8 cellular contexts compared by ENCODE assay signal in the genomic region with DNA sequence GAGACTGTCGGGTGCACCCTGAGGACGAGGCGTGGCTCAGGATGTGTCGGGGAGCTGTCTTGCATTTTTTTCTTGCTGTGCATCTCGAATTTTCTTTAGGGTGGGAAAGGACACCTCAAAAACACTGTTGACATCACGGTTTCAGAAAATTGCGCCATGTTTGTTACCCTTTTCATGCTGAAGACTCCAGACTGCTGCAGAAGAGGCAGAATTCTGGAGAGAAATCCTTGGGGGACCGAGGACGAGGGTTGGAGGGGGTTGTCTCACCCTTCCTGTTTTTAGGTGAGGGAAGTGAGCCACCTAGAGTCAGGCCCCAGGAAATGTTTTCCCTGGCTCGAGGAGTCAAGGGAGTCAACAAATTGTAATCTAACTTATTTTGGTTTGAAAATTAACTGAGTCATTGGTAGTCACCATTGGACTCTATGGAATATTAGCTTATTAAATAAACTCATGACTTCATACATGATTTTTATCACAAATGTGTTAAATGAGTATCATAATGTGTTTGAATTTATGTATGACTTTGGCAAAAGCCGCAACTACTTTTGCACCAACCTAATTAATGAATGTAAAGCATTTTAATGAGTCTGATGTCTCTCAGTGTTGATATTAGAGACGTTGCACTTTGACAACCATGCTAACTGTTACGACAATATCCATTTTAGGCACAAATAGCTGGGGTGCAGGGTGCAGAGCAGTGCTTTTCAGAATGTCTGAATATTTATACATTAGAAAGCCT. TPM values are rescaled to one million over a fixed set of nuclear protein-coding genes. Genes with fewer than 3 reads are reported as not detected.
A peak's percentile ranks its signal among the peaks of the same experiment; 100 is the strongest.
DNase-seq lines count a peak whose midpoint lies in the region; ATAC-seq, FAIRE-seq and TF ChIP-seq lines count a peak whose summit lies in the region.

No MANE protein-coding gene starts in this region.

- H3K9me3 ChIP-seq in HAP-1 (no peaks in the 10 kb centered on the region), Loucy (ENCODE audit: insufficient read depth, low read depth, low read length) (no peaks in the 10 kb centered on the region), GM12878 (replicated peaks; ENCODE audit: control insufficient read depth, insufficient read depth, low read length) (peaks cover under 1% of the 10 kb centered on the region; the same call in 1 of the 3 replicates)

- H3K9ac ChIP-seq in Loucy (ENCODE audit: low read depth, low read length, poor library complexity, severe bottlenecking) (peak overlapping the region; percentile 70), GM12878 (ENCODE audit: control insufficient read depth, insufficient read depth, low read length) (peak overlapping the region; percentile 71)

- in situ Hi-C loops in HAP-1 (cut with MboI; ENCODE audit: low sequenced_read_pairs) (no loop called here), GM12878 (cut with MboI) (loop anchor here (10.0 kb wide), 1 partner anchor 95 kb away; no protein-coding TSS in a partner anchor)

- peak; percentile 75 for FAIRE-seq in GM12878 (lab: Jason Lieb, UNC)

- H3K9me2 ChIP-seq in Loucy (replicated peaks; ENCODE audit: low read depth, low read length): no peaks in the 10 kb centered on the region

- H2AFZ ChIP-seq in Loucy (ENCODE audit: low read length) (peak overlapping the region; percentile 93), GM12878 (ENCODE audit: control insufficient read depth, low read depth, low read length) (peak overlapping the region; percentile 97)

- SMC1A ChIA-PET in GM12878 (lab: Charles Lee; ENCODE audit: uncharacterized antibody, unreplicated experiment): interaction anchor here (0.6 to 3.7 kb wide), 17 partner anchors 11 to 1264 kb away, joined by 3 to 46 read pairs (median 4); no protein-coding TSS in a partner anchor

- ATAC-seq in SK-N-SH treated with all-trans-retinoic acid at 6 μM for 48 hours (peak; percentile 77), GM12878 (peak; percentile 64)

- 5% methylated on average over 13 of the region's 13 CpGs for WGBS in GM12878 (ENCODE audit: insufficient coverage, insufficient replicate concordance, low lambda C conversion rate, missing lambda C conversion rate)

- H3K4me1 ChIP-seq in HAP-1 (peaks cover 35% of the 10 kb centered on the region), Loucy (ENCODE audit: insufficient read depth, low read length, poor library complexity, severe bottlenecking) (peaks cover 8% of the 10 kb centered on the region), GM12878 (ENCODE audit: control insufficient read depth, insufficient read depth, low read length) (no peaks in the 10 kb centered on the region)

- TF ChIP-seq RAD21 in GM12878 (IDR thresholded peaks at IDR 0.05; ENCODE audit: insufficient read depth, low read depth, low read length): peak; percentile 84

- POLR2A ChIA-PET in GM12878 (lab: Charles Lee): interaction anchor here (1.0 to 3.4 kb wide), 2 partner anchors 91 to 120 kb away, joined by 4 to 19 read pairs; a partner anchor contains a TSS

- H3K27ac ChIP-seq in GM12878 (ENCODE audit: control insufficient read depth, insufficient read depth): peak overlapping the region; percentile 74

- TSS peak; percentile 90 for BruUV-seq in GM12878 (replicated peaks; lab: Mats Ljungman, UMichigan)

- RAD21 ChIA-PET in GM12878 (lab: Charles Lee; ENCODE audit: unreplicated experiment): interaction anchor here (1.0 to 3.7 kb wide), 8 partner anchors 56 to 1800 kb away, joined by 3 to 43 read pairs (median 4); a partner anchor contains a TSS

- CTCF ChIA-PET in GM12878 (lab: Yijun Ruan, JAX): interaction anchor here (0.6 to 3.8 kb wide), 25 partner anchors 11 to 264 kb away, joined by 3 to 118 read pairs (median 4); a partner anchor contains a TSS

- DNase-seq in GM12865 (ENCODE audit: low read depth) (peak; percentile 77), HAP-1 (ENCODE audit: low spot score in 2 of 2) (peak; percentile 82 to 84), GM12878 (ENCODE audit: low read depth, low spot score) (peak; percentile 51), skeletal muscle cell (ENCODE audit: low read depth) (peak; percentile 39), cortex of kidney (lab: John Stamatoyannopoulos, UW) (no peak)

- H3K36me3 ChIP-seq in HAP-1 (replicated peaks): peaks cover 1% of the 10 kb centered on the region; the same call in 1 of the 2 replicates
- H3K36me3 ChIP-seq in Loucy (ENCODE audit: insufficient read depth, low read length): no peaks in the 10 kb centered on the region
- no peaks in the 10 kb centered on the region; a peak in 1 of 4 replicates for H3K36me3 ChIP-seq in GM12878 (ENCODE audit: control insufficient read depth in 2 of 2, insufficient read depth in 2 of 2, low read length in 1 of 2)

- no peaks in the 10 kb centered on the region for H3K27me3 ChIP-seq in HAP-1 (ENCODE audit: low read depth)
- no peaks in the 10 kb centered on the region for H3K27me3 ChIP-seq in Loucy (ENCODE audit: insufficient read depth, low read length, poor library complexity, severe bottlenecking)
- no peaks in the 10 kb centered on the region for H3K27me3 ChIP-seq in GM12878 (replicated peaks in 1 of 2; ENCODE audit: control insufficient read depth in 2 of 2, insufficient read depth in 2 of 2, low read length in 1 of 2)

- no peaks in the 10 kb centered on the region for H3F3A ChIP-seq in Loucy (ENCODE audit: low read depth)

- peaks cover 10% of the 10 kb centered on the region for H4K20me1 ChIP-seq in Loucy (ENCODE audit: insufficient read depth, low read length, poor library complexity, severe bottlenecking)
- no peaks in the 10 kb centered on the region for H4K20me1 ChIP-seq in GM12878 (ENCODE audit: control insufficient read depth, insufficient read depth)

- peak overlapping the region; percentile 75 for H3K4me2 ChIP-seq in Loucy (ENCODE audit: low read depth, low read length, poor library complexity, severe bottlenecking)
- H3K4me2 ChIP-seq in GM12878 (ENCODE audit: control insufficient read depth, insufficient read depth): peak overlapping the region; percentile 12; the same call in 1 of the 2 replicates

- intact Hi-C loops in GM12878 (cut with micrococcal nuclease; ENCODE audit: unreplicated experiment): loop anchor here (1.0 to 5.0 kb wide), 5 partner anchors 56 to 252 kb away; a partner anchor contains a TSS

- no peak for TF ChIP-seq EP300 in GM12878 (IDR thresholded peaks at IDR 0.05; ENCODE audit: borderline replicate concordance in 1 of 2, control insufficient read depth in 1 of 2, low read depth in 2 of 2, low read length in 2 of 2)

- H3K79me2 ChIP-seq in Loucy (ENCODE audit: insufficient read depth, low read length): peaks cover 34% of the 10 kb centered on the region
- H3K79me2 ChIP-seq in GM12878 (ENCODE audit: control insufficient read depth, insufficient read depth, low read length): peaks cover 40% of the 10 kb centered on the region

- TF ChIP-seq POLR2A in GM12878 (IDR thresholded peaks at IDR 0.05; ENCODE audit: low read depth, low read length): no peak

- TF ChIP-seq CTCF in GM12865 (IDR thresholded peaks at IDR 0.05; ENCODE audit: insufficient read depth, low read depth, low read length, missing control alignments) (peak; percentile 68), Loucy (conservative IDR thresholded peaks at IDR 0.05; ENCODE audit: low read length) (peak; percentile 62), GM12878 (IDR thresholded peaks at IDR 0.05 in 2 of 3, conservative IDR thresholded peaks at IDR 0.05 in 1 of 3; ENCODE audit: control insufficient read depth in 2 of 3, extremely low read depth in 1 of 3, insufficient read depth in 1 of 3, low read depth in 3 of 3, low read length in 3 of 3) (peak; percentile 67 to 89 (median 68); a peak in 5 of 6 replicates)

- H3K4me3 ChIP-seq in GM12865 (ENCODE audit: low read depth, low read length): peak overlapping the region; percentile 73
- peak overlapping the region; percentile 85 for H3K4me3 ChIP-seq in HAP-1
- H3K4me3 ChIP-seq in Loucy (ENCODE audit: low read length, poor library complexity, severe bottlenecking): peak overlapping the region; percentile 94
- peak overlapping the region; percentile 76 for H3K4me3 ChIP-seq in GM12878
- H3K4me3 ChIP-seq in iPS-11a (ENCODE audit: low read depth, low read length): peak overlapping the region; percentile 94
- peak overlapping the region; percentile 99 for H3K4me3 ChIP-seq in skeletal muscle cell (ENCODE audit: low read depth, low read length)

RNA-seq across cellular contexts. Expression of a gene that starts 0.7 kb away (rescaled TPM):
- 22.1 and 24.7 TPM in 2 replicates for total RNA-seq in GM12878 (2013; cell fraction: nucleolus; rRNA removed)
- total RNA-seq in GM12878 (2014; rRNA removed) (7.2 and 9.5 TPM in 2 replicates), GM12878 (2014; rRNA removed; fragmentation: Illumina TruSeq; extraction: Trizol) (11.7 and 13.1 TPM in 2 replicates), GM12878 (2021) (12.0 and 13.5 TPM in 2 replicates)
- polyA plus RNA-seq in GM12878 (2011; ENCODE audit: low read depth): 4.3 TPM
- polyA plus RNA-seq in GM12878 (2011; rRNA removed) (15.3 and 28.3 TPM in 2 replicates), GM12878 (2014; fragmentation: Illumina TruSeq; extraction: Trizol) (12.0 and 21.9 TPM in 2 replicates), GM12878 (2014; fragmentation: Nextera tagmentation; extraction: Ambion mirVana) (1 to 10 TPM; 3.9 to 6.0 TPM), GM12878 (2014; rRNA removed) (5.8 and 6.9 TPM in 2 replicates), GM12878 (2016; fragmentation: Nextera tagmentation; extraction: Ambion mirVana) (10 to 100 TPM; 17.1 to 22.5 TPM)
- 4.5 and 5.1 TPM in 2 replicates for polyA plus RNA-seq in GM12878 (2011; cell fraction: cytosol; rRNA removed)
- 4.9 and 5.6 TPM in 2 replicates for polyA plus RNA-seq in GM12878 (2011; cell fraction: nucleus; rRNA removed)
- polyA plus RNA-seq in GM12878 (2012): 10.0 and 13.2 TPM in 2 replicates
- polyA minus RNA-seq in GM12878 (2011; rRNA and poly(A)+ RNA removed): 6.6 and 10.9 TPM in 2 replicates
- polyA minus RNA-seq in GM12878 (2011; cell fraction: cytosol; rRNA and poly(A)+ RNA removed): 3.1 and 4.2 TPM in 2 replicates
- polyA minus RNA-seq in GM12878 (2011; cell fraction: nucleus; rRNA and poly(A)+ RNA removed): 4.5 and 5.9 TPM in 2 replicates

RNA-seq across cellular contexts. Expression of a gene that starts 28.5 kb away (rescaled TPM):
- total RNA-seq in GM12878 (2013; cell fraction: nucleolus; rRNA removed): 128 and 131 TPM in 2 replicates
- total RNA-seq in GM12878 (2014; rRNA removed): 0.11 and 0.49 TPM in 2 replicates
- total RNA-seq in GM12878 (2014; rRNA removed; fragmentation: Illumina TruSeq; extraction: Trizol): 0.22 and 0.32 TPM in 2 replicates
- total RNA-seq in GM12878 (2021): 0.66 and 0.72 TPM in 2 replicates
- 6.7 TPM for polyA plus RNA-seq in GM12878 (2011; ENCODE audit: low read depth)
- 8.1 and 10.2 TPM in 2 replicates for polyA plus RNA-seq in GM12878 (2011; rRNA removed)
- 2.8 and 3.6 TPM in 2 replicates for polyA plus RNA-seq in GM12878 (2011; cell fraction: cytosol; rRNA removed)
- polyA plus RNA-seq in GM12878 (2011; cell fraction: nucleus; rRNA removed): 13.7 and 17.5 TPM in 2 replicates
- polyA plus RNA-seq in GM12878 (2012): 8.1 and 8.3 TPM in 2 replicates
- 0.04 and 0.05 TPM in 2 replicates for polyA plus RNA-seq in GM12878 (2014; fragmentation: Illumina TruSeq; extraction: Trizol)
- under 1 TPM in 1 of 2 experiments, not detected in 1; 0.05 TPM for polyA plus RNA-seq in GM12878 (2014; fragmentation: Nextera tagmentation; extraction: Ambion mirVana)
- 0.08 and 0.27 TPM in 2 replicates for polyA plus RNA-seq in GM12878 (2014; rRNA removed)
- under 1 TPM; 0.16 to 0.32 TPM for polyA plus RNA-seq in GM12878 (2016; fragmentation: Nextera tagmentation; extraction: Ambion mirVana)
- polyA minus RNA-seq in GM12878 (2011; rRNA and poly(A)+ RNA removed): 41.5 and 45.1 TPM in 2 replicates
- polyA minus RNA-seq in GM12878 (2011; cell fraction: cytosol; rRNA and poly(A)+ RNA removed): 4.9 and 5.9 TPM in 2 replicates
- 71.4 and 76.3 TPM in 2 replicates for polyA minus RNA-seq in GM12878 (2011; cell fraction: nucleus; rRNA and poly(A)+ RNA removed)

RNA-seq across cellular contexts. Expression of a gene that starts 55.4 kb away (rescaled TPM):
- 11.3 and 14.3 TPM in 2 replicates for total RNA-seq in GM12878 (2013; cell fraction: nucleolus; rRNA removed)
- 15.2 and 22.1 TPM in 2 replicates for total RNA-seq in GM12878 (2014; rRNA removed)
- 23.4 and 25.5 TPM in 2 replicates for total RNA-seq in GM12878 (2014; rRNA removed; fragmentation: Illumina TruSeq; extraction: Trizol)
- total RNA-seq in GM12878 (2021): 18.3 and 18.4 TPM in 2 replicates
- 11.0 TPM for polyA plus RNA-seq in GM12878 (2011; ENCODE audit: low read depth)
- polyA plus RNA-seq in GM12878 (2011; rRNA removed): 16.7 and 27.0 TPM in 2 replicates
- 17.7 and 31.7 TPM in 2 replicates for polyA plus RNA-seq in GM12878 (2011; cell fraction: cytosol; rRNA removed)
- polyA plus RNA-seq in GM12878 (2011; cell fraction: nucleus; rRNA removed): 4.9 and 11.4 TPM in 2 replicates
- 6.5 and 8.3 TPM in 2 replicates for polyA plus RNA-seq in GM12878 (2012)
- 29.5 and 35.1 TPM in 2 replicates for polyA plus RNA-seq in GM12878 (2014; fragmentation: Illumina TruSeq; extraction: Trizol)
- 10 to 100 TPM; 42.1 to 50.9 TPM for polyA plus RNA-seq in GM12878 (2014; fragmentation: Nextera tagmentation; extraction: Ambion mirVana)
- polyA plus RNA-seq in GM12878 (2014; rRNA removed): 18.8 and 22.4 TPM in 2 replicates
- polyA plus RNA-seq in GM12878 (2016; fragmentation: Nextera tagmentation; extraction: Ambion mirVana): 10 to 100 TPM; 32.0 to 33.1 TPM
- 6.3 and 6.9 TPM in 2 replicates for polyA minus RNA-seq in GM12878 (2011; rRNA and poly(A)+ RNA removed)
- 2.6 and 2.9 TPM in 2 replicates for polyA minus RNA-seq in GM12878 (2011; cell fraction: cytosol; rRNA and poly(A)+ RNA removed)
- 0.97 and 2.1 TPM in 2 replicates for polyA minus RNA-seq in GM12878 (2011; cell fraction: nucleus; rRNA and poly(A)+ RNA removed)

RNA-seq across cellular contexts. Expression of a gene that starts 55.5 kb away (rescaled TPM):
- 21.3 and 22.7 TPM in 2 replicates for total RNA-seq in GM12878 (2013; cell fraction: nucleolus; rRNA removed)
- total RNA-seq in GM12878 (2014; rRNA removed) (6.9 and 7.4 TPM in 2 replicates), GM12878 (2014; rRNA removed; fragmentation: Illumina TruSeq; extraction: Trizol) (7.4 and 7.6 TPM in 2 replicates), GM12878 (2021) (7.3 and 7.8 TPM in 2 replicates)
- polyA plus RNA-seq in GM12878 (2011; ENCODE audit: low read depth): 0.97 TPM
- polyA plus RNA-seq in GM12878 (2011; rRNA removed) (6.1 and 8.3 TPM in 2 replicates), GM12878 (2014; fragmentation: Illumina TruSeq; extraction: Trizol) (7.4 and 9.0 TPM in 2 replicates), GM12878 (2014; fragmentation: Nextera tagmentation; extraction: Ambion mirVana) (1 to 10 TPM; 2.0 to 2.8 TPM), GM12878 (2014; rRNA removed) (6.4 and 7.5 TPM in 2 replicates), GM12878 (2016; fragmentation: Nextera tagmentation; extraction: Ambion mirVana) (10 to 100 TPM in 1 of 2 experiments, 1 to 10 TPM in 1; 9.5 to 10.5 TPM)
- 4.2 and 4.5 TPM in 2 replicates for polyA plus RNA-seq in GM12878 (2011; cell fraction: cytosol; rRNA removed)
- 9.1 and 9.4 TPM in 2 replicates for polyA plus RNA-seq in GM12878 (2011; cell fraction: nucleus; rRNA removed)
- polyA plus RNA-seq in GM12878 (2012): 3.6 and 5.9 TPM in 2 replicates
- polyA minus RNA-seq in GM12878 (2011; rRNA and poly(A)+ RNA removed): 6.8 and 10.2 TPM in 2 replicates
- 3.2 and 4.2 TPM in 2 replicates for polyA minus RNA-seq in GM12878 (2011; cell fraction: cytosol; rRNA and poly(A)+ RNA removed)
- polyA minus RNA-seq in GM12878 (2011; cell fraction: nucleus; rRNA and poly(A)+ RNA removed): 17.0 and 27.2 TPM in 2 replicates
